ENCODE assay signal across 8 cellular contexts in genomic region chr11:125429174-125429707, GRCh38.
A peak's percentile ranks its signal among the peaks of the same experiment; 100 is the strongest.
DNase-seq lines count a peak whose midpoint lies in the region; ATAC-seq, FAIRE-seq and TF ChIP-seq lines count a peak whose summit lies in the region.

No MANE protein-coding gene starts in this region.

- FAIRE-seq in endothelial cell of umbilical vein (lab: Jason Lieb, UNC) = peak; percentile 86

- H3K4me3 Mint-ChIP-seq in activated CD8-positive, alpha-beta T cell treated with anti-CD3 and anti-CD28 coated beads for 36 hours = no peak overlapping the region
- no peak overlapping the region for H3K4me3 Mint-ChIP-seq in nephron

- H3K4me1 ChIP-seq in endothelial cell of umbilical vein (ENCODE audit: control insufficient read depth, extremely low read depth, insufficient read depth, low read length) = no peaks in the 10 kb centered on the region
- peaks cover 0 to 11% of the 10 kb centered on the region in 2 donors for H3K4me1 ChIP-seq in thoracic aorta (ENCODE audit: control insufficient read depth in 1 of 2, low read depth in 2 of 2)

- no peaks in the 10 kb centered on the region for H3K9me3 Mint-ChIP-seq in activated CD8-positive, alpha-beta T cell treated with anti-CD3 and anti-CD28 coated beads for 36 hours
- H3K9me3 Mint-ChIP-seq in nephron = no peaks in the 10 kb centered on the region

- peak; percentile 54 for TF ChIP-seq CTCF in activated CD8-positive, alpha-beta T cell treated with anti-CD3 and anti-CD28 coated beads for 36 hours (IDR thresholded peaks at IDR 0.05)
- TF ChIP-seq CTCF in endothelial cell of umbilical vein (IDR thresholded peaks at IDR 0.05; ENCODE audit: extremely low read depth in 1 of 2, insufficient read depth in 1 of 2, low read depth in 1 of 2, low read length in 2 of 2) = peak; percentile 70 to 81
- TF ChIP-seq CTCF in nephron (IDR thresholded peaks at IDR 0.05; ENCODE audit: unreplicated experiment in 3 of 3) = peak; percentile 69 to 71 (median 71)
- peak; percentile 37 for TF ChIP-seq CTCF in thoracic aorta (IDR thresholded peaks at IDR 0.05)

- DNase-seq in Ammon's horn (ENCODE audit: low spot score) = peak; percentile 85
- peak; percentile 62 for DNase-seq in NCI-H1092 treated with DMSO at 0.1 percent for 48 hours (lab: John Stamatoyannopoulos, UW)
- DNase-seq in activated CD8-positive, alpha-beta T cell treated with anti-CD3 and anti-CD28 coated beads for 36 hours = peak; percentile 77
- peak; percentile 59 for DNase-seq in endothelial cell of umbilical vein (ENCODE audit: low read depth, low spot score)
- no peak for DNase-seq in thoracic aorta (ENCODE audit: low spot score)

- H3K27ac ChIP-seq in endothelial cell of umbilical vein (ENCODE audit: insufficient read depth, low read depth, low read length) (no peak overlapping the region), thoracic aorta (no peak overlapping the region)

- no peaks in the 10 kb centered on the region for H3K4me1 Mint-ChIP-seq in activated CD8-positive, alpha-beta T cell treated with anti-CD3 and anti-CD28 coated beads for 36 hours (ENCODE audit: low read depth)
- peaks cover 6% of the 10 kb centered on the region for H3K4me1 Mint-ChIP-seq in nephron

- dilution Hi-C loops in endothelial cell of umbilical vein (cut with MboI; ENCODE audit: extremely low pct_ligation_motif_present, low sequenced_read_pairs) = no loop called here

- no peaks in the 10 kb centered on the region for H3K79me2 ChIP-seq in endothelial cell of umbilical vein (ENCODE audit: control insufficient read depth, insufficient read depth, low read length)

- no peaks in the 10 kb centered on the region for H3K9me3 ChIP-seq in endothelial cell of umbilical vein (replicated peaks; ENCODE audit: control insufficient read depth, insufficient read depth, low read length)
- H3K9me3 ChIP-seq in thoracic aorta = no peaks in the 10 kb centered on the region

- peak; percentile 56 for ATAC-seq in GM18511 (IDR thresholded peaks at IDR 0.05; ENCODE audit: unreplicated experiment)
- peak; percentile 69 for ATAC-seq in activated CD8-positive, alpha-beta T cell treated with anti-CD3 and anti-CD28 coated beads for 36 hours
- no peak for ATAC-seq in thoracic aorta (ENCODE audit: insufficient number of reproducible peaks, low FRiP score, low read depth)
- ATAC-seq in HG03469 (IDR thresholded peaks at IDR 0.05; ENCODE audit: unreplicated experiment) = no peak

- no peak overlapping the region for H3K4me2 ChIP-seq in endothelial cell of umbilical vein (ENCODE audit: insufficient read depth, low read length)

- no peak overlapping the region for H2AFZ ChIP-seq in endothelial cell of umbilical vein (ENCODE audit: low read depth, low read length)

- H3K36me3 Mint-ChIP-seq in activated CD8-positive, alpha-beta T cell treated with anti-CD3 and anti-CD28 coated beads for 36 hours (ENCODE audit: low read depth) = no peaks in the 10 kb centered on the region
- H3K36me3 Mint-ChIP-seq in nephron (ENCODE audit: low read depth) = peaks cover 20% of the 10 kb centered on the region

- CTCF ChIA-PET in activated CD8-positive, alpha-beta T cell treated with anti-CD3 and anti-CD28 coated beads for 36 hours (lab: Charles Lee) = interaction anchor here (0.8 to 2.2 kb wide), 13 partner anchors 10 to 591 kb away, joined by 3 to 9 read pairs (median 4); no protein-coding TSS in a partner anchor
- CTCF ChIA-PET in endothelial cell of umbilical vein (lab: Charles Lee) = interaction anchor here (0.6 to 4.3 kb wide), 36 partner anchors 10 to 530 kb away, joined by 3 to 50 read pairs (median 4); partner anchors contain the start of genes ACRV1 and PKNOX2

- no TSS peak for BruUV-seq in endothelial cell of umbilical vein (replicated peaks; lab: Mats Ljungman, UMichigan)

- H3K9ac ChIP-seq in endothelial cell of umbilical vein (replicated peaks; ENCODE audit: extremely low read depth, insufficient read depth, low read length) = no peak overlapping the region

- H3K27me3 Mint-ChIP-seq in activated CD8-positive, alpha-beta T cell treated with anti-CD3 and anti-CD28 coated beads for 36 hours = peaks cover 6% of the 10 kb centered on the region
- H3K27me3 Mint-ChIP-seq in nephron (ENCODE audit: low read depth) = no peaks in the 10 kb centered on the region

- H3K27ac Mint-ChIP-seq in activated CD8-positive, alpha-beta T cell treated with anti-CD3 and anti-CD28 coated beads for 36 hours = no peak overlapping the region
- no peak overlapping the region for H3K27ac Mint-ChIP-seq in nephron

- POLR2A ChIA-PET in activated CD8-positive, alpha-beta T cell treated with anti-CD3 and anti-CD28 coated beads for 36 hours (lab: Charles Lee) = interaction anchor here (1.1 kb wide), 1 partner anchor 36 kb away, joined by 3 read pairs; no protein-coding TSS in a partner anchor
- POLR2A ChIA-PET in endothelial cell of umbilical vein (lab: Charles Lee) = no interaction called here

- no peaks in the 10 kb centered on the region for H4K20me1 ChIP-seq in endothelial cell of umbilical vein (replicated peaks; ENCODE audit: control insufficient read depth, extremely low read depth, insufficient read depth, low read length)

- H3K27me3 ChIP-seq in endothelial cell of umbilical vein (ENCODE audit: control insufficient read depth in 2 of 2, insufficient read depth in 2 of 2, low read length in 2 of 2) (no peaks in the 10 kb centered on the region), thoracic aorta (replicated peaks; ENCODE audit: insufficient read depth) (no peaks in the 10 kb centered on the region)

- no peak overlapping the region for H3K4me3 ChIP-seq in endothelial cell of umbilical vein (replicated peaks in 1 of 3; ENCODE audit: insufficient read depth in 1 of 3, low read depth in 1 of 3, low read length in 3 of 3)
- no peak overlapping the region for H3K4me3 ChIP-seq in thoracic aorta

- H3K9me1 ChIP-seq in endothelial cell of umbilical vein (replicated peaks; ENCODE audit: control insufficient read depth, extremely low read depth, insufficient read depth, low read length) = no peaks in the 10 kb centered on the region

- H3K36me3 ChIP-seq in endothelial cell of umbilical vein (ENCODE audit: control insufficient read depth in 2 of 2, extremely low read depth in 1 of 2, insufficient read depth in 2 of 2, low read length in 2 of 2) (no peaks in the 10 kb centered on the region), thoracic aorta (peaks cover 2% of the 10 kb centered on the region)

- intact Hi-C loops in activated CD8-positive, alpha-beta T cell treated with anti-CD3 and anti-CD28 coated beads for 36 hours (cut with micrococcal nuclease) = no loop called here
- intact Hi-C loops in endothelial cell of umbilical vein (cut with micrococcal nuclease) = loop anchor here (1.0 kb wide), 1 partner anchor 467 kb away; no protein-coding TSS in a partner anchor

- no peak for TF ChIP-seq POLR2A in endothelial cell of umbilical vein (IDR thresholded peaks at IDR 0.05; ENCODE audit: low read depth, low read length)

TF ChIP-seq in endothelial cell of umbilical vein, 7 proteins besides CTCF, POLR2A, EP300 and RAD21:
- TF ChIP-seq MYC (IDR thresholded peaks at IDR 0.05; ENCODE audit: low read depth, low read length) (no peak), GATA2 (IDR thresholded peaks at IDR 0.05; ENCODE audit: insufficient read depth, insufficient read length, low read depth, low read length) (no peak), POLR2AphosphoS5 (IDR thresholded peaks at IDR 0.05; ENCODE audit: insufficient read depth, low read depth, low read length) (no peak), FOS (IDR thresholded peaks at IDR 0.05; ENCODE audit: borderline replicate concordance, insufficient read depth, low read length) (no peak), MAX (IDR thresholded peaks at IDR 0.05; ENCODE audit: insufficient read depth, insufficient read length) (no peak), JUN (IDR thresholded peaks at IDR 0.05; ENCODE audit: borderline replicate concordance, insufficient read depth, insufficient read length, low read depth) (no peak), EZH2 (IDR thresholded peaks at IDR 0.05; ENCODE audit: borderline replicate concordance, low read depth, low read length, severe bottlenecking) (no peak)

Comparison
In these comparisons a context has a peak if more than half of its experiments do, and no peak if none do; other contexts are left out.
1. ATAC-seq: peak in GM18511 (single experiment) and activated CD8-positive, alpha-beta T cell treated with anti-CD3 and anti-CD28 coated beads for 36 hours (single experiment); none in thoracic aorta (single experiment) and HG03469 (single experiment).
2. Peak in every context shown above with its lines, with median percentiles within 50 percentile points of each other: CTCF ChIP-seq.